Comparison of ENCODE assay signal across 8 cellular contexts in the genomic region with DNA sequence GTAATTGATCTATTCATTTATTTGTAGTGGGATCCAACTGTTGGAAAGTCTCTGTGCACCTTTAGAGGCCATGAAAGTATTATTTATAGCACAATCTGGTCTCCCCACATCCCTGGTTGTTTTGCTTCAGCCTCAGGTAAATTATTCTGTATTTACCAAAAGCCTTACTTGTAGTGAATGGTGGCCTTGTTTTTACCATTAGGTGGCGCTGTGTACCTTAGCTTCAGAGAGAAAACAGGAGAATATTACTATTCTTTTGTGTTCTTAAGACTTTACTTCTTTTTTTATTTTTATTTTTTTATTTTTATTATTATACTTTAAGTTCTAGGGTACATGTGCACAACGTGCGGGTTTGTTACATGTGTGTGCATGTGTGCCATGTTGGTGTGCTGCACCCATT. TPM values are rescaled to one million over a fixed set of nuclear protein-coding genes. Genes with fewer than 3 reads are reported as not detected.
DNase-seq lines count a peak whose midpoint lies in the region; ATAC-seq, FAIRE-seq and TF ChIP-seq lines count a peak whose summit lies in the region.

No MANE protein-coding gene starts in this region.

- no peak overlapping the region for H3K27ac ChIP-seq in VCaP

- FAIRE-seq in A204.1 (lab: Jason Lieb, UNC), result peak; percentile 95

- peak; percentile 86 for TF ChIP-seq CTCF in VCaP (conservative IDR thresholded peaks at IDR 0.05)
- TF ChIP-seq CTCF in fibroblast of villous mesenchyme (IDR thresholded peaks at IDR 0.05; ENCODE audit: insufficient read depth, low read depth, low read length), result peak; percentile 81

- no peak overlapping the region for H3K4me3 ChIP-seq in fibroblast of villous mesenchyme (ENCODE audit: low read depth, low read length)

- DNase-seq in DMS79 (lab: John Stamatoyannopoulos, UW) (peak; percentile 2), NAMALWA (ENCODE audit: low spot score) (peak; percentile 68), fibroblast of villous mesenchyme (ENCODE audit: low read depth) (peak; percentile 79), putamen (ENCODE audit: low spot score) (peak; percentile 12), NCI-H510A (lab: John Stamatoyannopoulos, UW) (no peak)

- no peak for ATAC-seq in HG03196 (IDR thresholded peaks at IDR 0.05; ENCODE audit: unreplicated experiment)

RNA-seq across cellular contexts. Expression of a gene that starts 23.7 kb away (rescaled TPM):
- 7.4 and 8.6 TPM in 2 replicates for total RNA-seq in fibroblast of villous mesenchyme

RNA-seq across cellular contexts. Expression of a gene that starts 53.8 kb away (rescaled TPM):
- total RNA-seq in fibroblast of villous mesenchyme, result 30.6 and 84.6 TPM in 2 replicates
